In the genomic region with DNA sequence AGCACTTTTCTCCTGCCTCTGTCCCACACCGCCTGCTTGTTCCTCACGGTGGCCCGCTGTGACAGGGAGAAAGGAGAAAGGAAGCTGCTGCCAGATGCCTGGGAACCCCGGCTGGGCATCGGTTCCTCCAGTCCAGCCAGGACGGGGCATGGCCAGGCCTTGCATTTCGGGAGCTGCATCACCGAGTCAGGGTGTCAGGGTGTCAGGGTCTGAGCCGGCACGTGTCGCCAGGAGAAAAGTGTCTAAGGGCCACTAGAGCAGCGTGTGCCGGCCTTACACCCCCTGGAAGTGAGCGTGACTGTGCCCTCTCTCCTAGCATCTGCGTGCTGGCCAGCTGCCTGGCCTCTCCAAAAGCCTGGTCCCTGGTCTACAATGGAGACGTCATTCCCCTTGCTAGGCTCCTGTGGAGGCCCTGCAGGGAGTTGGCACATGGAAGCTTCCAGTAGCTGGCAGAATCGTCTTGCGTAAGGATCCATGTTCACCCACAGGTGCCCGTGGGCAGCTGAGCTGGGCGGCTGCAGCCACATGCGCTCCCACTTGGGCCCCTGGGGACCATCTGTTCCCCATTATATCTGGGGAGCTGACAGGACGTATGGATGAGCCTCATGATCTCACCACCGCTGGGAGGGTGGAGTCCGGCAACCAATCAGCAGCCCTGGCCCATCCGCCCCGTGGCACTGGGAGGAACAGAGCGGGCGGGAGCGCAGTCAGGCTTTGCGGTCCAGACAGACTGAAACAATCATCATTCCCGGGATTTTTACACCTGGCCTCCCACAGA, we compare ENCODE assay signal across 16 cellular contexts. TPM values are rescaled to one million over a fixed set of nuclear protein-coding genes. Genes with fewer than 3 reads are reported as not detected.
DNase-seq lines count a peak whose midpoint lies in the region; TF ChIP-seq lines count a peak whose summit lies in the region.
"Had no signal": no experiment of that assay in that cellular context is flagged by ENCODE, and none has a peak within 500 bp of the region (broad histone marks: within the 10 kb centered on the region; RNA-seq: fewer than 3 reads in every experiment).

No MANE protein-coding gene starts in this region.

- no peak overlapping the region for H3K4me2 ChIP-seq in H9 (ENCODE audit: insufficient read depth, insufficient read length, low read length)
- H3K4me2 ChIP-seq: PC-9 had no signal

- H3K4me1 Mint-ChIP-seq in H9 = no peaks in the 10 kb centered on the region
- peaks cover 8% of the 10 kb centered on the region for H3K4me1 Mint-ChIP-seq in endothelial cell (ENCODE audit: unreplicated experiment)
- no peaks in the 10 kb centered on the region for H3K4me1 Mint-ChIP-seq in progenitor cell of endocrine pancreas (ENCODE audit: low read depth)
- H3K4me1 Mint-ChIP-seq: brain; stimulated activated effector memory CD8-positive, alpha-beta T cell treated with anti-CD3 and anti-CD28 coated beads, Interleukin-12 subunit alpha, Interleukin-12 subunit beta, amount 100 ng/mL, for 72 hours had no signal

- H4K5ac ChIP-seq in H9 (ENCODE audit: insufficient read length, low read depth, low read length) = no peak overlapping the region

- H4K91ac ChIP-seq in H9 (ENCODE audit: insufficient read length, low read depth, low read length) = no peak overlapping the region

- no peak overlapping the region for H2AK5ac ChIP-seq in H9 (ENCODE audit: insufficient read length, low read length)

- no peak overlapping the region for H4K8ac ChIP-seq in H9 (replicated peaks; ENCODE audit: insufficient read length, low read depth, low read length)

- no peaks in the 10 kb centered on the region for H3K79me2 ChIP-seq in H9 (ENCODE audit: insufficient read depth, low read length)

- H3K36me3 Mint-ChIP-seq in H9 (ENCODE audit: insufficient read depth in 1 of 3, low read depth in 3 of 3) (no peaks in the 10 kb centered on the region), endothelial cell (ENCODE audit: low read depth, unreplicated experiment) (no peaks in the 10 kb centered on the region), progenitor cell of endocrine pancreas (ENCODE audit: insufficient read depth) (no peaks in the 10 kb centered on the region)
- H3K36me3 Mint-ChIP-seq: brain; stimulated activated effector memory CD8-positive, alpha-beta T cell treated with anti-CD3 and anti-CD28 coated beads, Interleukin-12 subunit alpha, Interleukin-12 subunit beta, amount 100 ng/mL, for 72 hours had no signal

- no peak overlapping the region for H3K56ac ChIP-seq in H9 (ENCODE audit: insufficient read length, low read depth, low read length)

- H3K27ac Mint-ChIP-seq in H9 = no peak overlapping the region
- no peak overlapping the region for H3K27ac Mint-ChIP-seq in endothelial cell (ENCODE audit: unreplicated experiment)
- H3K27ac Mint-ChIP-seq in progenitor cell of endocrine pancreas = no peak overlapping the region
- H3K27ac Mint-ChIP-seq: brain; nephron progenitor cell; stimulated activated effector memory CD8-positive, alpha-beta T cell treated with anti-CD3 and anti-CD28 coated beads, Interleukin-12 subunit alpha, Interleukin-12 subunit beta, amount 100 ng/mL, for 72 hours had no signal

- peak; percentile 33 for DNase-seq in DMS 273 (lab: John Stamatoyannopoulos, UW; ENCODE audit: unreplicated experiment)
- DNase-seq in DMS 273 treated with DMSO at 0.1 percent for 48 hours (lab: John Stamatoyannopoulos, UW) = no peak
- DNase-seq in H9 = peak; percentile 26
- DNase-seq in endothelial cell (ENCODE audit: low spot score) = peak; percentile 3
- DNase-seq in progenitor cell of endocrine pancreas (ENCODE audit: low spot score, unreplicated experiment) = peak; percentile 7
- DNase-seq in HK-2 (ENCODE audit: unreplicated experiment) = no peak
- DNase-seq in GM10248 (ENCODE audit: extremely low spot score) = no peak
- no peak for DNase-seq in SIG-M5 (lab: John Stamatoyannopoulos, UW)
- DNase-seq: NCI-H2029, nephron progenitor cell, PC-9, T-helper 9 cell had no signal

- H2BK20ac ChIP-seq in H9 (ENCODE audit: low read depth, low read length, poor library complexity, severe bottlenecking) = no peak overlapping the region

- CTCF ChIA-PET in GM10248 (lab: Yijun Ruan, JAX) = no interaction called here

- H3K4me1 ChIP-seq in H9 (ENCODE audit: insufficient read depth, low read length) = no peaks in the 10 kb centered on the region

- H3K27me3 Mint-ChIP-seq in H9 (ENCODE audit: low read depth) (peaks cover 35% of the 10 kb centered on the region), endothelial cell (ENCODE audit: unreplicated experiment) (peaks cover 3% of the 10 kb centered on the region), progenitor cell of endocrine pancreas (peaks cover 32% of the 10 kb centered on the region)

- H3K23me2 ChIP-seq in H9 (ENCODE audit: insufficient read length, low read depth, low read length, poor library complexity, severe bottlenecking) = no peaks in the 10 kb centered on the region

- H4K20me1 ChIP-seq in H9 (ENCODE audit: control insufficient read depth, insufficient read depth, insufficient read length) = peaks cover 3% of the 10 kb centered on the region

- H3K23ac ChIP-seq in H9 (ENCODE audit: insufficient read length, low read depth, low read length) = no peak overlapping the region

- no peak for TF ChIP-seq CTCF in H9 (conservative IDR thresholded peaks at IDR 0.05)
- TF ChIP-seq CTCF in endothelial cell (IDR thresholded peaks at IDR 0.05; ENCODE audit: unreplicated experiment) = no peak
- no peak for TF ChIP-seq CTCF in progenitor cell of endocrine pancreas (IDR thresholded peaks at IDR 0.05; ENCODE audit: unreplicated experiment)
- TF ChIP-seq CTCF in GM10248 (IDR thresholded peaks at IDR 0.05; ENCODE audit: control extremely low read depth, extremely low read depth, low read depth, missing control alignments) = no peak

- no peaks in the 10 kb centered on the region for H3K9me3 ChIP-seq in H9 (ENCODE audit: control insufficient read depth, low read depth, low read length)

- H2AFZ ChIP-seq in H9 (ENCODE audit: low read length) = no peak overlapping the region
- H2AFZ ChIP-seq: PC-9 had no signal

- H3K4me3 Mint-ChIP-seq in H9 = no peak overlapping the region
- no peak overlapping the region for H3K4me3 Mint-ChIP-seq in endothelial cell (ENCODE audit: unreplicated experiment)
- H3K4me3 Mint-ChIP-seq in progenitor cell of endocrine pancreas (ENCODE audit: low read depth) = no peak overlapping the region
- H3K4me3 Mint-ChIP-seq: brain; nephron progenitor cell; stimulated activated effector memory CD8-positive, alpha-beta T cell treated with anti-CD3 and anti-CD28 coated beads, Interleukin-12 subunit alpha, Interleukin-12 subunit beta, amount 100 ng/mL, for 72 hours had no signal

- H3K79me1 ChIP-seq in H9 (ENCODE audit: insufficient read depth, low read depth, low read length, poor library complexity, severe bottlenecking) = no peaks in the 10 kb centered on the region

- H3K27me3 ChIP-seq in H9 (ENCODE audit: insufficient read depth, low read length) = no peaks in the 10 kb centered on the region

- WGBS in H9 (ENCODE audit: extremely low coverage, insufficient read length, low lambda C conversion rate) = no CpG with 5 or more reads among the region's 31 CpGs

- H3K4ac ChIP-seq in H9 (ENCODE audit: low read depth, low read length) = no peak overlapping the region

- H2BK5ac ChIP-seq in H9 (ENCODE audit: insufficient read length, low read length) = no peak overlapping the region

- H3K9ac ChIP-seq in H9 (ENCODE audit: extremely low read depth, insufficient read length, low read length) = no peak overlapping the region

- H2BK120ac ChIP-seq in H9 (ENCODE audit: low read depth, low read length, poor library complexity, severe bottlenecking) = no peak overlapping the region

- H2BK15ac ChIP-seq in H9 (ENCODE audit: low read depth, low read length) = no peak overlapping the region

- H3K14ac ChIP-seq in H9 (ENCODE audit: insufficient read depth, low read length) = no peak overlapping the region

- no peak overlapping the region for H2BK12ac ChIP-seq in H9 (ENCODE audit: insufficient read length, low read depth, low read length)

- H3K18ac ChIP-seq in H9 (ENCODE audit: insufficient read length, low read depth, low read length) = no peak overlapping the region

- H3K9me3 Mint-ChIP-seq in H9 (no peaks in the 10 kb centered on the region), endothelial cell (ENCODE audit: unreplicated experiment) (no peaks in the 10 kb centered on the region), progenitor cell of endocrine pancreas (ENCODE audit: low read depth) (no peaks in the 10 kb centered on the region)
- H3K9me3 Mint-ChIP-seq: brain; nephron progenitor cell; stimulated activated effector memory CD8-positive, alpha-beta T cell treated with anti-CD3 and anti-CD28 coated beads, Interleukin-12 subunit alpha, Interleukin-12 subunit beta, amount 100 ng/mL, for 72 hours had no signal

- POLR2A ChIA-PET in GM10248 (lab: Yijun Ruan, JAX) = no interaction called here

- no peak overlapping the region for H3K27ac ChIP-seq in H9 (ENCODE audit: insufficient read length, low read depth, low read length)
- H3K27ac ChIP-seq: 22Rv1, PC-9 had no signal

- no peak overlapping the region for H3T11ph ChIP-seq in H9 (ENCODE audit: low read length)

RNA-seq across cellular contexts. Expression of gene HMX1, which starts 39.9 kb away (rescaled TPM):
- total RNA-seq in H9 (2021) = 0.26 and 0.31 TPM in 2 replicates
- total RNA-seq in endothelial cell (ENCODE audit: unreplicated experiment) = not detected
- 0.65 and 0.87 TPM in 2 replicates for total RNA-seq in progenitor cell of endocrine pancreas
- total RNA-seq: epithelial cell of proximal tubule, PC-9 had no signal

Comparison
In these comparisons a context has a peak if more than half of its experiments do, and no peak if none do; other contexts are left out.
1. DNase-seq: peak in DMS 273 (single experiment), H9 (single experiment), endothelial cell (single experiment) and progenitor cell of endocrine pancreas (single experiment); none in DMS 273 treated with DMSO at 0.1 percent for 48 hours (single experiment), HK-2 (single experiment), GM10248 (single experiment) and SIG-M5 (single experiment).